Comparison of ENCODE assay signal across 22 cellular contexts in the genomic region with DNA sequence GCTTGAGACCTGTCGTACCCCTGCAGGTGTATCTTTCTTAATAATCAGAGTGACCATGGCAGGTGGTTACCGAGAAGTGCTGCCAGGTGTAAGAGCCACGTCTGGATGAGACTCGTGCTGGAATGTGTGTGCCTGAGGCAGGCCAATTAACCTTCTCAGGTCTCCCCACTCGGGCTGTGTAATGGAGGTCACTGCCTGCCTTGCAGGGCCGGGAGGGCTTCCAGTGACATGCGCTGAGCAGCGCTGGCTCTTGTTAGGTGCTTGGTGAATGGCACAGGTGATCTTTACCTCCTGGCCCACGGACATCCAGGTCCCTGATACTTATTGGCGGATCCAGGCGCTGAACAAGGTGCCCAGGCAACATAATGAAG. TPM values are rescaled to one million over a fixed set of nuclear protein-coding genes. Genes with fewer than 3 reads are reported as not detected.
DNase-seq lines count a peak whose midpoint lies in the region; ATAC-seq, FAIRE-seq and TF ChIP-seq lines count a peak whose summit lies in the region.
"Had no signal": no experiment of that assay in that cellular context is flagged by ENCODE, and none has a peak within 500 bp of the region (broad histone marks: within the 10 kb centered on the region; RNA-seq: fewer than 3 reads in every experiment).

No MANE protein-coding gene starts in this region.

- H3K4ac ChIP-seq in trophoblast cell (ENCODE audit: low read depth, low read length): no peak overlapping the region

- DNase-seq in DMS153 (lab: John Stamatoyannopoulos, UW): peak; percentile 34
- no peak for DNase-seq in DMS153 treated with DMSO at 0.1 percent for 48 hours (lab: John Stamatoyannopoulos, UW; ENCODE audit: unreplicated experiment)
- DNase-seq in NCI-H146 treated with DMSO at 0.1 percent for 48 hours (lab: John Stamatoyannopoulos, UW; ENCODE audit: unreplicated experiment): peak; percentile 2
- no peak for DNase-seq in bronchial epithelial cell (ENCODE audit: low read depth)
- peak; percentile 39 to 44 for DNase-seq in trophoblast cell
- DNase-seq in tibial nerve (ENCODE audit: low spot score in 2 of 2): no peak
- DNase-seq in stimulated activated naive CD8-positive, alpha-beta T cell treated with anti-CD3 and anti-CD28 coated beads, Interleukin-15, Interleukin-2, amounts not matched to agents 100 U/mL and 50 U/mL, for 24 hours: no peak
- DNase-seq in NCI-H2081 (lab: John Stamatoyannopoulos, UW): no peak
- DNase-seq: 8988T; activated B cell treated with CpG ODN at 0.5 μM for 24 hours; activated CD8-positive, alpha-beta T cell treated with anti-CD3 and anti-CD28 coated beads for 36 hours; activated naive CD4-positive, alpha-beta T cell treated with anti-CD3 and anti-CD28 coated beads, Interleukin-2, amount 10 ng/mL, durations not matched to agents 7 days and 5 days; activated T-cell treated with anti-CD3 and anti-CD28 coated beads, Interleukin-2, amount 50 U/mL, for 24 hours; aorta; naive thymus-derived CD8-positive, alpha-beta T cell; NCI-H1092; NCI-H446; SIG-M5 had no signal

- no peak for ATAC-seq in stimulated activated naive CD8-positive, alpha-beta T cell treated with anti-CD3 and anti-CD28 coated beads, Interleukin-15, Interleukin-2, amounts not matched to agents 100 U/mL and 50 U/mL, for 24 hours
- ATAC-seq: activated CD8-positive, alpha-beta T cell treated with anti-CD3 and anti-CD28 coated beads for 36 hours; naive thymus-derived CD8-positive, alpha-beta T cell had no signal

- H3K9ac ChIP-seq in trophoblast cell (ENCODE audit: low read length): no peak overlapping the region

- FAIRE-seq in bronchial epithelial cell (lab: Jason Lieb, UNC): peak; percentile 13
- FAIRE-seq: endometrium, GM19239, keratinocyte had no signal

- H2AK5ac ChIP-seq in trophoblast cell (ENCODE audit: low read length): no peak overlapping the region

- no peak overlapping the region for H3K4me2 ChIP-seq in trophoblast cell (ENCODE audit: low read length)

- no peak overlapping the region for H3K18ac ChIP-seq in trophoblast cell (ENCODE audit: low read length)

- H4K91ac ChIP-seq in trophoblast cell (ENCODE audit: low read depth, low read length): no peak overlapping the region

- no peak overlapping the region for H2BK120ac ChIP-seq in trophoblast cell (ENCODE audit: insufficient read depth, low read length, poor library complexity)

- no peak overlapping the region for H3K14ac ChIP-seq in trophoblast cell (ENCODE audit: low read length)

- H2BK5ac ChIP-seq in trophoblast cell (ENCODE audit: low read depth, low read length, poor library complexity): no peak overlapping the region

- no peak overlapping the region for H3K23ac ChIP-seq in trophoblast cell (ENCODE audit: low read length)

- no peak for TF ChIP-seq POLR2A in tibial nerve (IDR thresholded peaks at IDR 0.05)

- H3K9me3 ChIP-seq in trophoblast cell (ENCODE audit: insufficient read depth, low read depth, low read length): no peaks in the 10 kb centered on the region
- H3K9me3 ChIP-seq in tibial nerve: no peaks in the 10 kb centered on the region
- H3K9me3 ChIP-seq: thoracic aorta had no signal

- H3K36me3 ChIP-seq in bronchial epithelial cell (ENCODE audit: control insufficient read depth, insufficient read depth, low read length): no peaks in the 10 kb centered on the region
- peaks cover 4% of the 10 kb centered on the region in 2 experiments for H3K36me3 ChIP-seq in trophoblast cell (ENCODE audit: control insufficient read depth in 1 of 2, insufficient read depth in 2 of 2, low read length in 2 of 2)
- no peaks in the 10 kb centered on the region for H3K36me3 ChIP-seq in tibial nerve
- H3K36me3 ChIP-seq: thoracic aorta had no signal

- H3K79me1 ChIP-seq in trophoblast cell (ENCODE audit: low read length): peaks cover 20% of the 10 kb centered on the region

- TF ChIP-seq CTCF in bronchial epithelial cell (IDR thresholded peaks at IDR 0.05; ENCODE audit: insufficient read depth, low read length, severe bottlenecking): no peak
- TF ChIP-seq CTCF in tibial nerve (IDR thresholded peaks at IDR 0.05): no peak

- WGBS in trophoblast cell (ENCODE audit: extremely low coverage, insufficient coverage, insufficient read length): no CpG with 5 or more reads among the region's 11 CpGs
- WGBS in tibial nerve, 2 donors: 90 to 95% methylated on average over 11 of the region's 11 CpGs

- H2AFZ ChIP-seq in trophoblast cell (ENCODE audit: insufficient read depth, low read length, poor library complexity): no peak overlapping the region

- H3K4me3 ChIP-seq in bronchial epithelial cell (ENCODE audit: low read depth, low read length): no peak overlapping the region
- no peak overlapping the region for H3K4me3 ChIP-seq in trophoblast cell (ENCODE audit: low read depth, low read length)
- no peak overlapping the region for H3K4me3 ChIP-seq in tibial nerve
- H3K4me3 ChIP-seq: thoracic aorta had no signal

- H3K4me1 ChIP-seq in trophoblast cell (ENCODE audit: control insufficient read depth in 1 of 2, insufficient read depth in 2 of 2, low read length in 2 of 2): peaks cover 36 to 44% of the 10 kb centered on the region in 2 experiments
- peaks cover 0 to 50% (median 29%) of the 10 kb centered on the region in 4 donors for H3K4me1 ChIP-seq in tibial nerve

- peaks cover 5% of the 10 kb centered on the region for H3K79me2 ChIP-seq in trophoblast cell (ENCODE audit: control insufficient read depth, insufficient read depth, low read length, poor library complexity)

- H4K12ac ChIP-seq in trophoblast cell (ENCODE audit: low read depth, low read length): no peak overlapping the region

- no peak for TF ChIP-seq EP300 in tibial nerve (IDR thresholded peaks at IDR 0.05)

- no peak overlapping the region for H2BK12ac ChIP-seq in trophoblast cell (ENCODE audit: low read length)

- H3K27ac ChIP-seq in trophoblast cell (ENCODE audit: low read depth, low read length): no peak overlapping the region
- H3K27ac ChIP-seq in tibial nerve: no peak overlapping the region
- H3K27ac ChIP-seq: thoracic aorta had no signal

- H4K8ac ChIP-seq in trophoblast cell (ENCODE audit: low read depth, low read length): no peak overlapping the region

- H3K27me3 ChIP-seq in bronchial epithelial cell (ENCODE audit: control insufficient read depth, insufficient read depth, low read length): peaks cover 5% of the 10 kb centered on the region
- no peaks in the 10 kb centered on the region for H3K27me3 ChIP-seq in trophoblast cell (ENCODE audit: insufficient read depth, low read length)
- no peaks in the 10 kb centered on the region for H3K27me3 ChIP-seq in tibial nerve

RNA-seq across cellular contexts. Expression of gene GSE1, which starts 4.6 kb away (rescaled TPM):
- 12.9 and 25.5 TPM in 2 replicates for total RNA-seq in bronchial epithelial cell
- polyA plus RNA-seq in trophoblast cell (2013): 175 and 188 TPM in 2 replicates
- total RNA-seq in tibial nerve: 100 to 1,000 TPM in 1 of 4 donors, 10 to 100 TPM in 3; 65.1 to 147 (median 83.5) TPM

Comparison
In these comparisons a context has a peak if more than half of its experiments do, and no peak if none do; other contexts are left out.
1. DNase-seq: peak in DMS153 (single experiment), NCI-H146 treated with DMSO at 0.1 percent for 48 hours (single experiment) and trophoblast cell (2 of 2); none in DMS153 treated with DMSO at 0.1 percent for 48 hours (single experiment), bronchial epithelial cell (single experiment), tibial nerve (0 of 2), stimulated activated naive CD8-positive, alpha-beta T cell treated with anti-CD3 and anti-CD28 coated beads, Interleukin-15, Interleukin-2, amounts not matched to agents 100 U/mL and 50 U/mL, for 24 hours (single experiment) and NCI-H2081 (0 of 2).